Comparison of ENCODE assay signal across 15 cellular contexts in genomic region chr6:89161326-89162046, GRCh38. TPM values are rescaled to one million over a fixed set of nuclear protein-coding genes. Genes with fewer than 3 reads are reported as not detected.
DNase-seq lines count a peak whose midpoint lies in the region; ATAC-seq and TF ChIP-seq lines count a peak whose summit lies in the region.
"Had no signal": no experiment of that assay in that cellular context is flagged by ENCODE, and none has a peak within 500 bp of the region (broad histone marks: within the 10 kb centered on the region; RNA-seq: fewer than 3 reads in every experiment).

No MANE protein-coding gene starts in this region.

- peaks cover 3% of the 10 kb centered on the region for H3K79me1 ChIP-seq in mesenchymal stem cell (replicated peaks; ENCODE audit: low read length, poor library complexity, severe bottlenecking)

- H3K27ac ChIP-seq in WERI-Rb-1 (no peak overlapping the region), esophagus (ENCODE audit: low read depth in 2 of 2, low read length in 1 of 2) (peak overlapping the region; percentile 3 to 84), mesenchymal stem cell (ENCODE audit: low read length, poor library complexity, severe bottlenecking) (no peak overlapping the region), thoracic aorta (peak overlapping the region; percentile 87 to 95)
- H3K27ac ChIP-seq: SK-N-MC had no signal

- no peak overlapping the region for H3K4me2 ChIP-seq in mesenchymal stem cell (ENCODE audit: low read length, poor library complexity, severe bottlenecking)

- H3K9me3 ChIP-seq in WERI-Rb-1 (ENCODE audit: severe bottlenecking) (no peaks in the 10 kb centered on the region), esophagus (ENCODE audit: control insufficient read depth in 2 of 2, insufficient read depth in 1 of 2, low read depth in 1 of 2, low read length in 1 of 2) (no peaks in the 10 kb centered on the region), mesenchymal stem cell (ENCODE audit: control insufficient read depth, low read length) (no peaks in the 10 kb centered on the region), thoracic aorta (no peaks in the 10 kb centered on the region)

- H2BK5ac ChIP-seq in mesenchymal stem cell (ENCODE audit: low read depth, low read length, poor library complexity, severe bottlenecking) = no peak overlapping the region

- TF ChIP-seq CTCF in WERI-Rb-1 (IDR thresholded peaks at IDR 0.05; ENCODE audit: low read depth, low read length) = no peak
- no peak for TF ChIP-seq CTCF in thoracic aorta (IDR thresholded peaks at IDR 0.05)

- H3K14ac ChIP-seq in mesenchymal stem cell (ENCODE audit: low read length in 2 of 2) = no peak overlapping the region

- no peak overlapping the region for H2AFZ ChIP-seq in mesenchymal stem cell (ENCODE audit: low read depth, low read length)

- H4K8ac ChIP-seq in mesenchymal stem cell (ENCODE audit: low read length) = no peak overlapping the region

- H3K4me3 ChIP-seq in WERI-Rb-1 (ENCODE audit: low read depth, low read length) (no peak overlapping the region), esophagus (ENCODE audit: low read depth in 1 of 2, low read length in 2 of 2) (no peak overlapping the region), mesenchymal stem cell (ENCODE audit: insufficient read depth in 1 of 2, low read depth in 1 of 2, low read length in 2 of 2) (no peak overlapping the region), thoracic aorta (peak overlapping the region; percentile 62)
- H3K4me3 ChIP-seq: SK-N-MC had no signal

- no peak overlapping the region for H3K18ac ChIP-seq in mesenchymal stem cell (ENCODE audit: low read depth in 1 of 2, low read length in 2 of 2)

- H2BK15ac ChIP-seq in mesenchymal stem cell (ENCODE audit: low read depth, poor library complexity, severe bottlenecking) = no peak overlapping the region

- H3K27me3 ChIP-seq in WERI-Rb-1 (ENCODE audit: insufficient read depth, low read depth, severe bottlenecking) = no peaks in the 10 kb centered on the region
- no peaks in the 10 kb centered on the region for H3K27me3 ChIP-seq in esophagus (ENCODE audit: control insufficient read depth in 1 of 2, insufficient read depth in 2 of 2, low read length in 2 of 2)
- no peaks in the 10 kb centered on the region for H3K27me3 ChIP-seq in mesenchymal stem cell (ENCODE audit: control insufficient read depth in 1 of 2, insufficient read depth in 1 of 2, low read length in 2 of 2)
- H3K27me3 ChIP-seq in thoracic aorta (replicated peaks; ENCODE audit: insufficient read depth) = no peaks in the 10 kb centered on the region

- H3K36me3 ChIP-seq in WERI-Rb-1 (peaks cover 65% of the 10 kb centered on the region), esophagus (ENCODE audit: control insufficient read depth in 2 of 2, insufficient read depth in 2 of 2, low read length in 1 of 2) (peaks cover 3 to 9% of the 10 kb centered on the region in 2 donors), mesenchymal stem cell (ENCODE audit: control insufficient read depth in 1 of 2, insufficient read depth in 2 of 2, low read depth in 1 of 2, low read length in 2 of 2) (peaks cover 0 to 9% of the 10 kb centered on the region in 2 experiments), thoracic aorta (peaks cover 3% of the 10 kb centered on the region)

- H2BK12ac ChIP-seq in mesenchymal stem cell (ENCODE audit: low read length in 2 of 2) = no peak overlapping the region

- H3K23ac ChIP-seq in mesenchymal stem cell (ENCODE audit: low read length in 2 of 2) = no peak overlapping the region

- no peak overlapping the region for H4K91ac ChIP-seq in mesenchymal stem cell (ENCODE audit: low read length)

- ATAC-seq in thoracic aorta (ENCODE audit: insufficient number of reproducible peaks, low FRiP score, low read depth) (peak; percentile 65), GM19035 (IDR thresholded peaks at IDR 0.05; ENCODE audit: unreplicated experiment) (no peak), HG03432 (IDR thresholded peaks at IDR 0.05; ENCODE audit: unreplicated experiment) (no peak)
- ATAC-seq: effector memory CD8-positive, alpha-beta T cell had no signal

- no peak overlapping the region for H2BK120ac ChIP-seq in mesenchymal stem cell (ENCODE audit: low read depth, low read length)

- no peak overlapping the region for H2AK5ac ChIP-seq in mesenchymal stem cell (ENCODE audit: low read length, severe bottlenecking)

- H3K4me1 ChIP-seq in esophagus (ENCODE audit: control insufficient read depth in 2 of 2, insufficient read depth in 2 of 2, low read length in 1 of 2) = no peaks in the 10 kb centered on the region
- no peaks in the 10 kb centered on the region for H3K4me1 ChIP-seq in mesenchymal stem cell (ENCODE audit: control insufficient read depth, insufficient read depth, low read depth, low read length)
- peaks cover 11 to 45% of the 10 kb centered on the region in 2 donors for H3K4me1 ChIP-seq in thoracic aorta (ENCODE audit: control insufficient read depth in 1 of 2, low read depth in 2 of 2)

- H3K4ac ChIP-seq in mesenchymal stem cell (ENCODE audit: low read depth in 1 of 2, low read length in 2 of 2) = no peak overlapping the region

- WGBS in esophagus, 2 donors = 70 to 83% methylated on average over 7 of the region's 7 CpGs
- WGBS in mesenchymal stem cell = 78% methylated on average over 4 of the region's 7 CpGs

- H3K9ac ChIP-seq in mesenchymal stem cell (ENCODE audit: low read length) = peak overlapping the region; percentile 18

- peak; percentile 21 for DNase-seq in WERI-Rb-1
- DNase-seq in mesenchymal stem cell = no peak
- DNase-seq in thoracic aorta (ENCODE audit: low spot score) = no peak
- no peak for DNase-seq in activated CD8-positive, alpha-beta memory T cell treated with anti-CD3 and anti-CD28 coated beads, Interleukin-2, amount 50 U/mL, for 48 hours
- DNase-seq: CD8-positive, alpha-beta memory T cell; effector memory CD8-positive, alpha-beta T cell; head of caudate nucleus; NCI-H1694; NCI-H774 had no signal

RNA-seq across cellular contexts. Expression of gene PM20D2, which starts 15.6 kb away (rescaled TPM):
- 1 to 10 TPM; 3.4 to 5.5 TPM for polyA plus RNA-seq in esophagus
- polyA plus RNA-seq in mesenchymal stem cell (2013, experiment 1 of 2) = 2.9 TPM
- 3.1 TPM for polyA plus RNA-seq in mesenchymal stem cell (2013, experiment 2 of 2)
- total RNA-seq in thoracic aorta = 10 to 100 TPM; 23.7 to 58.6 TPM

RNA-seq across cellular contexts. Expression of gene SRSF12, which starts 43.6 kb away (rescaled TPM):
- polyA plus RNA-seq in esophagus = under 1 TPM; 0.31 to 0.41 TPM
- polyA plus RNA-seq in mesenchymal stem cell (2013, experiment 1 of 2) = 0.25 TPM
- polyA plus RNA-seq in mesenchymal stem cell (2013, experiment 2 of 2) = 0.23 TPM
- 1 to 10 TPM in 1 of 2 donors, under 1 TPM in 1; 0.41 to 1.3 TPM for total RNA-seq in thoracic aorta

RNA-seq across cellular contexts. Expression of gene GABRR1, which starts 55.7 kb away (rescaled TPM):
- under 1 TPM; 0.20 to 0.22 TPM for polyA plus RNA-seq in esophagus
- not detected for polyA plus RNA-seq in mesenchymal stem cell (2013, experiment 1 of 2)
- not detected for polyA plus RNA-seq in mesenchymal stem cell (2013, experiment 2 of 2)
- total RNA-seq in thoracic aorta = 1 to 10 TPM in 1 of 2 donors, not detected in 1; 5.4 TPM
- total RNA-seq: CD8-positive, alpha-beta memory T cell; subcutaneous adipose tissue had no signal
- polyA plus RNA-seq: adipose tissue; CD8-positive, alpha-beta memory T cell had no signal

Comparison
In these comparisons a context has a peak if more than half of its experiments do, and no peak if none do; other contexts are left out.
1. H3K27ac ChIP-seq: peak in esophagus (2 of 2) and thoracic aorta (2 of 2); none in WERI-Rb-1 (single experiment) and mesenchymal stem cell (single experiment).